Comparison of ENCODE assay signal across 22 cellular contexts in genomic region chr11:28666632-28667031, GRCh38.
DNase-seq lines count a peak whose midpoint lies in the region; ATAC-seq and TF ChIP-seq lines count a peak whose summit lies in the region.
"Had no signal": no experiment of that assay in that cellular context is flagged by ENCODE, and none has a peak within 500 bp of the region (broad histone marks: within the 10 kb centered on the region; RNA-seq: fewer than 3 reads in every experiment).

No MANE protein-coding gene starts in this region.

- H3K4me1 Mint-ChIP-seq in type B pancreatic cell (ENCODE audit: unreplicated experiment): peaks cover 14% of the 10 kb centered on the region
- H3K4me1 Mint-ChIP-seq: activated naive CD8-positive, alpha-beta T cell treated with anti-CD3 and anti-CD28 coated beads, Interleukin-2, amount 10 ng/mL, durations not matched to agents 7 days and 5 days; central memory CD8-positive, alpha-beta T cell had no signal

- TF ChIP-seq CTCF in fibroblast of villous mesenchyme (IDR thresholded peaks at IDR 0.05; ENCODE audit: insufficient read depth, low read depth, low read length) (no peak), type B pancreatic cell (conservative IDR thresholded peaks at IDR 0.05) (no peak)

- H3K36me3 Mint-ChIP-seq in type B pancreatic cell: no peaks in the 10 kb centered on the region
- H3K36me3 Mint-ChIP-seq: activated naive CD8-positive, alpha-beta T cell treated with anti-CD3 and anti-CD28 coated beads, Interleukin-2, amount 10 ng/mL, durations not matched to agents 7 days and 5 days; CD8-positive, alpha-beta T cell had no signal

- DNase-seq in GM03348 (ENCODE audit: low spot score): peak; percentile 41
- DNase-seq in fibroblast of villous mesenchyme (ENCODE audit: low read depth): peak; percentile 42
- DNase-seq in type B pancreatic cell (ENCODE audit: extremely low spot score, unreplicated experiment): no peak
- DNase-seq in activated effector memory CD4-positive, alpha-beta T cell treated with Interleukin-2 at 50 U/mL for 16 hours: no peak
- DNase-seq in NOMO-1 treated with dmso at 0.1 percent for 144 hours (lab: John Stamatoyannopoulos, UW; ENCODE audit: unreplicated experiment): no peak
- DNase-seq: activated CD4-positive, alpha-beta T cell treated with anti-CD3 and anti-CD28 coated beads for 4 hours; activated naive CD8-positive, alpha-beta T cell treated with anti-CD3 and anti-CD28 coated beads, Interleukin-2, amount 10 ng/mL, durations not matched to agents 7 days and 5 days; activated T-cell treated with anti-CD3 and anti-CD28 coated beads for 4 hours; AML-193; CD8-positive, alpha-beta T cell; foreskin melanocyte; hippocampal formation; left colon; NCI-H1436; NCI-H446; NCI-H82; psoas muscle; stimulated activated naive CD4-positive, alpha-beta T cell; T-helper 2 cell had no signal

- H3K4me3 Mint-ChIP-seq in type B pancreatic cell: peak overlapping the region; percentile 40
- H3K4me3 Mint-ChIP-seq: activated naive CD8-positive, alpha-beta T cell treated with anti-CD3 and anti-CD28 coated beads, Interleukin-2, amount 10 ng/mL, durations not matched to agents 7 days and 5 days; CD8-positive, alpha-beta T cell; central memory CD8-positive, alpha-beta T cell had no signal

- peak overlapping the region; percentile 62 for H3K27ac Mint-ChIP-seq in type B pancreatic cell
- H3K27ac Mint-ChIP-seq: activated naive CD8-positive, alpha-beta T cell treated with anti-CD3 and anti-CD28 coated beads, Interleukin-2, amount 10 ng/mL, durations not matched to agents 7 days and 5 days; CD8-positive, alpha-beta T cell had no signal

- H3K9me3 Mint-ChIP-seq in type B pancreatic cell: no peaks in the 10 kb centered on the region
- H3K9me3 Mint-ChIP-seq: CD8-positive, alpha-beta T cell; central memory CD8-positive, alpha-beta T cell had no signal

- no peak overlapping the region for H3K4me3 ChIP-seq in fibroblast of villous mesenchyme (ENCODE audit: low read depth, low read length)
- H3K4me3 ChIP-seq: psoas muscle had no signal

- H3K27me3 Mint-ChIP-seq in type B pancreatic cell: no peaks in the 10 kb centered on the region
- H3K27me3 Mint-ChIP-seq: activated naive CD8-positive, alpha-beta T cell treated with anti-CD3 and anti-CD28 coated beads, Interleukin-2, amount 10 ng/mL, durations not matched to agents 7 days and 5 days; central memory CD8-positive, alpha-beta T cell had no signal

- ATAC-seq in SK-N-SH treated with all-trans-retinoic acid at 6 μM for 48 hours: peak; percentile 88
- ATAC-seq in GM21390 (IDR thresholded peaks at IDR 0.05; ENCODE audit: unreplicated experiment): no peak
- ATAC-seq: CD8-positive, alpha-beta T cell; left colon; psoas muscle had no signal

TF ChIP-seq in SK-N-SH treated with all-trans-retinoic acid at 6 μM for 48 hours, 23 proteins besides CTCF, POLR2A, EP300 and RAD21:
- TF ChIP-seq CSRNP3 (CRISPR knock-in tag; IDR thresholded peaks at IDR 0.05) (no peak), CSDC2 (CRISPR knock-in tag; IDR thresholded peaks at IDR 0.05) (no peak), GLIS3 (CRISPR knock-in tag; IDR thresholded peaks at IDR 0.05) (no peak), PPARA (CRISPR knock-in tag; IDR thresholded peaks at IDR 0.05; ENCODE audit: borderline replicate concordance) (no peak), OSR1 (CRISPR knock-in tag; IDR thresholded peaks at IDR 0.05) (no peak), ARNTL (CRISPR knock-in tag; IDR thresholded peaks at IDR 0.05; ENCODE audit: borderline replicate concordance, low read depth) (no peak), ZFP30 (CRISPR knock-in tag; IDR thresholded peaks at IDR 0.05) (no peak), ZNF8 (CRISPR knock-in tag; IDR thresholded peaks at IDR 0.05) (no peak), TSHZ2 (CRISPR knock-in tag; IDR thresholded peaks at IDR 0.05) (no peak), PATZ1 (CRISPR knock-in tag; IDR thresholded peaks at IDR 0.05; ENCODE audit: borderline replicate concordance) (no peak), CREB5 (CRISPR knock-in tag; IDR thresholded peaks at IDR 0.05; ENCODE audit: low read depth) (no peak), ZC3H10 (CRISPR knock-in tag; IDR thresholded peaks at IDR 0.05) (no peak), ZNF565 (CRISPR knock-in tag; conservative IDR thresholded peaks at IDR 0.05; ENCODE audit: low read depth) (no peak)

Comparison
In these comparisons a context has a peak if more than half of its experiments do, and no peak if none do; other contexts are left out.
1. DNase-seq: peak in GM03348 (single experiment) and fibroblast of villous mesenchyme (single experiment); none in type B pancreatic cell (single experiment), activated effector memory CD4-positive, alpha-beta T cell treated with Interleukin-2 at 50 U/mL for 16 hours (single experiment) and NOMO-1 treated with dmso at 0.1 percent for 144 hours (single experiment).